In the genomic region with DNA sequence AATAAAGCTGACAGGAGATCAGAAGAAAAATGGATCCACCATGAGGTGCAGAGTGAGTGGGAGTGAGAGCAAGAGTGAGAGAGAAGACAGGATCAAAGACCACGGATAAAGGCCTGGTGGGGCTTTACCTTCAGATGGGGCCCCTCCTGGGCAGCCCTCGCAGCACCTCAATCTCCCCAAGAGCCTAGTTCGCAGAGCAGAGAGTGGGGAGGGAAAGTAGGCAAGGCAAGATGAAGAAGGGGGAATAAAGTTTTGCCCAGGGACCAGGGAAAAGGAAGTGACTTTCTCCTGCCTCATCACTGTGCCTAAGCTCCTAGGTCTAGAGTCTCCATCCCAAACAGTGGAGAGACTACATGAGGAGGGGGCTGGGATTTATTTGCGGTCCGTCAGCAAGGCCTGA, we compare ENCODE assay signal across 1 cellular context.
TF ChIP-seq lines count a peak whose summit lies in the region.

No MANE protein-coding gene starts in this region.

TF ChIP-seq in GM23338, 12 proteins besides CTCF, POLR2A, EP300 and RAD21 (continued from another document):
- TF ChIP-seq, protein P1, sequence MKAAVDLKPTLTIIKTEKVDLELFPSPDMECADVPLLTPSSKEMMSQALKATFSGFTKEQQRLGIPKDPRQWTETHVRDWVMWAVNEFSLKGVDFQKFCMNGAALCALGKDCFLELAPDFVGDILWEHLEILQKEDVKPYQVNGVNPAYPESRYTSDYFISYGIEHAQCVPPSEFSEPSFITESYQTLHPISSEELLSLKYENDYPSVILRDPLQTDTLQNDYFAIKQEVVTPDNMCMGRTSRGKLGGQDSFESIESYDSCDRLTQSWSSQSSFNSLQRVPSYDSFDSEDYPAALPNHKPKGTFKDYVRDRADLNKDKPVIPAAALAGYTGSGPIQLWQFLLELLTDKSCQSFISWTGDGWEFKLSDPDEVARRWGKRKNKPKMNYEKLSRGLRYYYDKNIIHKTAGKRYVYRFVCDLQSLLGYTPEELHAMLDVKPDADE (IDR thresholded peaks at IDR 0.05) = no peak
- no peak for TF ChIP-seq EZH2phosphoT487 (IDR thresholded peaks at IDR 0.05; ENCODE audit: unreplicated experiment)
- TF ChIP-seq ZNF114 (CRISPR knock-in tag; IDR thresholded peaks at IDR 0.05) = no peak
- TF ChIP-seq ZNF331 (CRISPR knock-in tag; IDR thresholded peaks at IDR 0.05; ENCODE audit: low read depth) = no peak
- TF ChIP-seq, protein P2, sequence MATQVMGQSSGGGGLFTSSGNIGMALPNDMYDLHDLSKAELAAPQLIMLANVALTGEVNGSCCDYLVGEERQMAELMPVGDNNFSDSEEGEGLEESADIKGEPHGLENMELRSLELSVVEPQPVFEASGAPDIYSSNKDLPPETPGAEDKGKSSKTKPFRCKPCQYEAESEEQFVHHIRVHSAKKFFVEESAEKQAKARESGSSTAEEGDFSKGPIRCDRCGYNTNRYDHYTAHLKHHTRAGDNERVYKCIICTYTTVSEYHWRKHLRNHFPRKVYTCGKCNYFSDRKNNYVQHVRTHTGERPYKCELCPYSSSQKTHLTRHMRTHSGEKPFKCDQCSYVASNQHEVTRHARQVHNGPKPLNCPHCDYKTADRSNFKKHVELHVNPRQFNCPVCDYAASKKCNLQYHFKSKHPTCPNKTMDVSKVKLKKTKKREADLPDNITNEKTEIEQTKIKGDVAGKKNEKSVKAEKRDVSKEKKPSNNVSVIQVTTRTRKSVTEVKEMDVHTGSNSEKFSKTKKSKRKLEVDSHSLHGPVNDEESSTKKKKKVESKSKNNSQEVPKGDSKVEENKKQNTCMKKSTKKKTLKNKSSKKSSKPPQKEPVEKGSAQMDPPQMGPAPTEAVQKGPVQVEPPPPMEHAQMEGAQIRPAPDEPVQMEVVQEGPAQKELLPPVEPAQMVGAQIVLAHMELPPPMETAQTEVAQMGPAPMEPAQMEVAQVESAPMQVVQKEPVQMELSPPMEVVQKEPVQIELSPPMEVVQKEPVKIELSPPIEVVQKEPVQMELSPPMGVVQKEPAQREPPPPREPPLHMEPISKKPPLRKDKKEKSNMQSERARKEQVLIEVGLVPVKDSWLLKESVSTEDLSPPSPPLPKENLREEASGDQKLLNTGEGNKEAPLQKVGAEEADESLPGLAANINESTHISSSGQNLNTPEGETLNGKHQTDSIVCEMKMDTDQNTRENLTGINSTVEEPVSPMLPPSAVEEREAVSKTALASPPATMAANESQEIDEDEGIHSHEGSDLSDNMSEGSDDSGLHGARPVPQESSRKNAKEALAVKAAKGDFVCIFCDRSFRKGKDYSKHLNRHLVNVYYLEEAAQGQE (IDR thresholded peaks at IDR 0.05; ENCODE audit: unreplicated experiment) = no peak
- TF ChIP-seq NANOG (IDR thresholded peaks at IDR 0.05; ENCODE audit: borderline replicate concordance) = no peak
- no peak for TF ChIP-seq POLR2AphosphoS5 (IDR thresholded peaks at IDR 0.05; ENCODE audit: low read depth)
- TF ChIP-seq STAT1 (IDR thresholded peaks at IDR 0.05; ENCODE audit: unreplicated experiment) = no peak
- no peak for TF ChIP-seq CREB1 (CRISPR knock-in tag; IDR thresholded peaks at IDR 0.05; ENCODE audit: low read depth)
- TF ChIP-seq JUNB (IDR thresholded peaks at IDR 0.05; ENCODE audit: unreplicated experiment) = no peak
